Comparison of ENCODE assay signal across 2 cellular contexts in the genomic region with DNA sequence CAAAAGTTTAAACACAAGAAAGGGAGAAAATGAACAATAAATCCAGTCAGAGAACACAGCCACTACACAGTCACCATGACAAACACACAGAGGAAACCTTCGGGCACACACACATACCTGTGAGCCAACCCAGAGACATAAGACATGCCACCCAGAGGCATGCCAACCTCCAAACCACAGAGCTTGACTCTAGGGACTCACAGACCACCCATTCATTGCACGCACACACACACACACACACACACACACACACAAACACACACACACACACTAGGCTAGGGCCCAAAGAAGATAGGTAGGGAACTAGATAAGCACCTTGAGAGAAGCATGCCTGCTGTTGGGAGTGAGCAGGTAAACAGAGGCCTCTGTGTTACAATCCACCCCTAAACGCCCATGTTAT.
TF ChIP-seq lines count a peak whose summit lies in the region.

No MANE protein-coding gene starts in this region.

TF ChIP-seq in GM23338, 12 proteins besides CTCF, POLR2A, EP300 and RAD21:
- TF ChIP-seq, protein P1, sequence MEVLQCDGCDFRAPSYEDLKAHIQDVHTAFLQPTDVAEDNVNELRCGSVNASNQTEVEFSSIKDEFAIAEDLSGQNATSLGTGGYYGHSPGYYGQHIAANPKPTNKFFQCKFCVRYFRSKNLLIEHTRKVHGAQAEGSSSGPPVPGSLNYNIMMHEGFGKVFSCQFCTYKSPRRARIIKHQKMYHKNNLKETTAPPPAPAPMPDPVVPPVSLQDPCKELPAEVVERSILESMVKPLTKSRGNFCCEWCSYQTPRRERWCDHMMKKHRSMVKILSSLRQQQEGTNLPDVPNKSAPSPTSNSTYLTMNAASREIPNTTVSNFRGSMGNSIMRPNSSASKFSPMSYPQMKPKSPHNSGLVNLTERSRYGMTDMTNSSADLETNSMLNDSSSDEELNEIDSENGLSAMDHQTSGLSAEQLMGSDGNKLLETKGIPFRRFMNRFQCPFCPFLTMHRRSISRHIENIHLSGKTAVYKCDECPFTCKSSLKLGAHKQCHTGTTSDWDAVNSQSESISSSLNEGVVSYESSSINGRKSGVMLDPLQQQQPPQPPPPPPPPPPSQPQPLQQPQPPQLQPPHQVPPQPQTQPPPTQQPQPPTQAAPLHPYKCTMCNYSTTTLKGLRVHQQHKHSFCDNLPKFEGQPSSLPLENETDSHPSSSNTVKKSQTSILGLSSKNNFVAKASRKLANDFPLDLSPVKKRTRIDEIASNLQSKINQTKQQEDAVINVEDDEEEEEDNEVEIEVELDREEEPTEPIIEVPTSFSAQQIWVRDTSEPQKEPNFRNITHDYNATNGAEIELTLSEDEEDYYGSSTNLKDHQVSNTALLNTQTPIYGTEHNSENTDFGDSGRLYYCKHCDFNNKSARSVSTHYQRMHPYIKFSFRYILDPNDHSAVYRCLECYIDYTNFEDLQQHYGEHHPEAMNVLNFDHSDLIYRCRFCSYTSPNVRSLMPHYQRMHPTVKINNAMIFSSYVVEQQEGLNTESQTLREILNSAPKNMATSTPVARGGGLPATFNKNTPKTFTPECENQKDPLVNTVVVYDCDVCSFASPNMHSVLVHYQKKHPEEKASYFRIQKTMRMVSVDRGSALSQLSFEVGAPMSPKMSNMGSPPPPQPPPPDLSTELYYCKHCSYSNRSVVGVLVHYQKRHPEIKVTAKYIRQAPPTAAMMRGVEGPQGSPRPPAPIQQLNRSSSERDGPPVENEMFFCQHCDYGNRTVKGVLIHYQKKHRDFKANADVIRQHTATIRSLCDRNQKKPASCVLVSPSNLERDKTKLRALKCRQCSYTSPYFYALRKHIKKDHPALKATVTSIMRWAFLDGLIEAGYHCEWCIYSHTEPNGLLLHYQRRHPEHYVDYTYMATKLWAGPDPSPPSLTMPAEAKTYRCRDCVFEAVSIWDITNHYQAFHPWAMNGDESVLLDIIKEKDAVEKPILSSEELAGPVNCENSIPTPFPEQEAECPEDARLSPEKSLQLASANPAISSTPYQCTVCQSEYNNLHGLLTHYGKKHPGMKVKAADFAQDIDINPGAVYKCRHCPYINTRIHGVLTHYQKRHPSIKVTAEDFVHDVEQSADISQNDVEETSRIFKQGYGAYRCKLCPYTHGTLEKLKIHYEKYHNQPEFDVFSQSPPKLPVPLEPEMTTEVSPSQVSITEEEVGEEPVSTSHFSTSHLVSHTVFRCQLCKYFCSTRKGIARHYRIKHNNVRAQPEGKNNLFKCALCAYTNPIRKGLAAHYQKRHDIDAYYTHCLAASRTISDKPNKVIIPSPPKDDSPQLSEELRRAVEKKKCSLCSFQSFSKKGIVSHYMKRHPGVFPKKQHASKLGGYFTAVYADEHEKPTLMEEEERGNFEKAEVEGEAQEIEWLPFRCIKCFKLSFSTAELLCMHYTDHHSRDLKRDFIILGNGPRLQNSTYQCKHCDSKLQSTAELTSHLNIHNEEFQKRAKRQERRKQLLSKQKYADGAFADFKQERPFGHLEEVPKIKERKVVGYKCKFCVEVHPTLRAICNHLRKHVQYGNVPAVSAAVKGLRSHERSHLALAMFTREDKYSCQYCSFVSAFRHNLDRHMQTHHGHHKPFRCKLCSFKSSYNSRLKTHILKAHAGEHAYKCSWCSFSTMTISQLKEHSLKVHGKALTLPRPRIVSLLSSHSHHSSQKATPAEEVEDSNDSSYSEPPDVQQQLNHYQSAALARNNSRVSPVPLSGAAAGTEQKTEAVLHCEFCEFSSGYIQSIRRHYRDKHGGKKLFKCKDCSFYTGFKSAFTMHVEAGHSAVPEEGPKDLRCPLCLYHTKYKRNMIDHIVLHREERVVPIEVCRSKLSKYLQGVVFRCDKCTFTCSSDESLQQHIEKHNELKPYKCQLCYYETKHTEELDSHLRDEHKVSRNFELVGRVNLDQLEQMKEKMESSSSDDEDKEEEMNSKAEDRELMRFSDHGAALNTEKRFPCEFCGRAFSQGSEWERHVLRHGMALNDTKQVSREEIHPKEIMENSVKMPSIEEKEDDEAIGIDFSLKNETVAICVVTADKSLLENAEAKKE (CRISPR knock-in tag; IDR thresholded peaks at IDR 0.05): no peak
TF ChIP-seq in GM23338: peak in this region for 0.

TF ChIP-seq in WTC11, 78 proteins besides CTCF, POLR2A, EP300 and RAD21 (continued from another document):
- TF ChIP-seq, protein P2, sequence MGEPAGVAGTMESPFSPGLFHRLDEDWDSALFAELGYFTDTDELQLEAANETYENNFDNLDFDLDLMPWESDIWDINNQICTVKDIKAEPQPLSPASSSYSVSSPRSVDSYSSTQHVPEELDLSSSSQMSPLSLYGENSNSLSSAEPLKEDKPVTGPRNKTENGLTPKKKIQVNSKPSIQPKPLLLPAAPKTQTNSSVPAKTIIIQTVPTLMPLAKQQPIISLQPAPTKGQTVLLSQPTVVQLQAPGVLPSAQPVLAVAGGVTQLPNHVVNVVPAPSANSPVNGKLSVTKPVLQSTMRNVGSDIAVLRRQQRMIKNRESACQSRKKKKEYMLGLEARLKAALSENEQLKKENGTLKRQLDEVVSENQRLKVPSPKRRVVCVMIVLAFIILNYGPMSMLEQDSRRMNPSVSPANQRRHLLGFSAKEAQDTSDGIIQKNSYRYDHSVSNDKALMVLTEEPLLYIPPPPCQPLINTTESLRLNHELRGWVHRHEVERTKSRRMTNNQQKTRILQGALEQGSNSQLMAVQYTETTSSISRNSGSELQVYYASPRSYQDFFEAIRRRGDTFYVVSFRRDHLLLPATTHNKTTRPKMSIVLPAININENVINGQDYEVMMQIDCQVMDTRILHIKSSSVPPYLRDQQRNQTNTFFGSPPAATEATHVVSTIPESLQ (CRISPR knock-in tag; IDR thresholded peaks at IDR 0.05): no peak
- TF ChIP-seq TEAD4 (CRISPR knock-in tag; IDR thresholded peaks at IDR 0.05): no peak
- TF ChIP-seq EMX1 (CRISPR knock-in tag; IDR thresholded peaks at IDR 0.05): no peak
- no peak for TF ChIP-seq ZNF263 (CRISPR knock-in tag; IDR thresholded peaks at IDR 0.05; ENCODE audit: low read depth)
- TF ChIP-seq CREB1 (CRISPR knock-in tag; IDR thresholded peaks at IDR 0.05): no peak
- TF ChIP-seq NR3C1 (CRISPR knock-in tag; conservative IDR thresholded peaks at IDR 0.05; ENCODE audit: low read depth): no peak
- TF ChIP-seq FOXP1 (CRISPR knock-in tag; IDR thresholded peaks at IDR 0.05; ENCODE audit: borderline replicate concordance): no peak
- TF ChIP-seq JUN (CRISPR knock-in tag; IDR thresholded peaks at IDR 0.05): no peak
